ENCODE assay signal across 8 cellular contexts in the genomic region with DNA sequence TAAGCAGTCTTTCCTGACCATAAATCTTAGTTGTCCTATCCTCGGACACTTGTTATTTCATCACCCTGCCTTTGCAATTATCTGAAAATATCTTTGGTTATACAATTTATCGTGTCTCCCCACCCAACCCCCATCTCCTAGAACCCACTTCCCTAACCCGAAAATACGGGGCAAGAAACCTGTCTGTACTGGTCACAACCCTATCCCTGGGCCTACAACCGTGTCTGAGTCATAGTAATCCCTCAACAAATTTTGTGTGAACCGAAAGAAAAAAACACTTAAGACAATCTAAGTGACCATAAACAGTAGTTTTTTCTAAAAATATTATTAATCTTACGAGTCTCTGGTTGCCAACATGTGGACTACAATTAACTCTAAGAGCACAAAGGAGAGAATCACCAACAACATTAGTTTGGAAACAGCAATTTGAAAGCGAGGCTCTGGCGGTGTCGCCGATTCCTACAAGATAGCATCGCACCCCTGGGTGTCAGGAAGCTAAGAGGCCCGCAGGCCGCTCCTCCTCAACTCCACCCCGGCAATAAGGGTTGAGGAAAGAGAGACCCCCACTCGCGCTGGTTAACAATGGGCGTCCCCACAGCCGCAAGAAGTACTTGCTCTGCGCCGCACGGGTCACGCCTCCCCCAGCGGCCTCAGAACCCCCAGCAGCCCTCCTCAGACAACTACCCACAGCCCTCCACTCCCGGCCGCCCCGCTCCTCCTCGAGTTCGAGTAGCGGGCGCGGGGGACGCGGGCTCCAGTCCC. TPM values are rescaled to one million over a fixed set of nuclear protein-coding genes. Genes with fewer than 3 reads are reported as not detected.
A peak's percentile ranks its signal among the peaks of the same experiment; 100 is the strongest.
DNase-seq lines count a peak whose midpoint lies in the region; ATAC-seq and TF ChIP-seq lines count a peak whose summit lies in the region.
"Not testable (repeated sequence)": the region's sequence is repeated elsewhere in the genome, so short reads cannot be mapped to it uniquely, and the experiment has no call there.

No MANE protein-coding gene starts in this region.

- H3K9me3 ChIP-seq in DOHH2 (ENCODE audit: control insufficient read depth, insufficient read depth, low read length); SK-N-SH; gastroesophageal sphincter; mucosa of stomach (ENCODE audit: control insufficient read depth, low read length): not testable (repeated sequence)

- H3K36me3 ChIP-seq in DOHH2 (ENCODE audit: control insufficient read depth, low read length); SK-N-SH (replicated peaks in 1 of 2; ENCODE audit: control insufficient read depth in 1 of 2, insufficient read depth in 2 of 2, low read length in 1 of 2); gastroesophageal sphincter; mucosa of stomach (ENCODE audit: control insufficient read depth, insufficient read depth, low read length): not testable (repeated sequence)

- DNase-seq in SK-N-SH; astrocyte of the spinal cord (ENCODE audit: low read depth, low spot score); stimulated activated naive CD8-positive, alpha-beta T cell treated with anti-CD3 and anti-CD28 coated beads, Interleukin-15, amount 100 ng/mL, for 72 hours: not testable (repeated sequence)

- TF ChIP-seq EP300 in SK-N-SH (IDR thresholded peaks at IDR 0.05; ENCODE audit: borderline replicate concordance in 1 of 2, low read depth in 1 of 2, low read length in 1 of 2); gastroesophageal sphincter (IDR thresholded peaks at IDR 0.05): not testable (repeated sequence)

- not testable (repeated sequence) for TF ChIP-seq RAD21 in SK-N-SH (IDR thresholded peaks at IDR 0.05; ENCODE audit: low read length)

- TF ChIP-seq POLR2A in gastroesophageal sphincter (IDR thresholded peaks at IDR 0.05) = not testable (repeated sequence)

- in situ Hi-C loops in astrocyte of the spinal cord (cut with HindIII; ENCODE audit: low sequenced_read_pairs) = not testable (repeated sequence)

- not testable (repeated sequence) for H3K27ac ChIP-seq in DOHH2 (ENCODE audit: low read depth, low read length)
- H3K27ac ChIP-seq in SK-N-SH (ENCODE audit: low read depth in 2 of 2, low read length in 1 of 2) (peak overlapping the region; percentile 48 to 65), gastroesophageal sphincter (peak overlapping the region; percentile 61 to 86 (median 76))

- peak overlapping the region; percentile 98 to 99 for H3K27ac Mint-ChIP-seq in stimulated activated naive CD8-positive, alpha-beta T cell treated with anti-CD3 and anti-CD28 coated beads, Interleukin-15, amount 100 ng/mL, for 72 hours

- WGBS in SK-N-SH (ENCODE audit: low lambda C conversion rate) = 24% methylated on average over 8 of the region's 34 CpGs
- no CpG with 5 or more reads among the region's 34 CpGs for WGBS in gastroesophageal sphincter (ENCODE audit: low coverage in 1 of 2), 2 donors

- CTCF ChIA-PET in SK-N-SH (lab: Yijun Ruan, JAX) = not testable (repeated sequence)

- POLR2A ChIA-PET in SK-N-SH (lab: Yijun Ruan, JAX) = not testable (repeated sequence)

- H3K4me3 Mint-ChIP-seq in stimulated activated naive CD8-positive, alpha-beta T cell treated with anti-CD3 and anti-CD28 coated beads, Interleukin-15, amount 100 ng/mL, for 72 hours = peak overlapping the region; percentile 95 to 99

- peaks cover 11% of the 10 kb centered on the region for H3K4me1 Mint-ChIP-seq in stimulated activated naive CD8-positive, alpha-beta T cell treated with anti-CD3 and anti-CD28 coated beads, Interleukin-15, amount 100 ng/mL, for 72 hours

- not testable (repeated sequence) for H3F3A ChIP-seq in DOHH2 (ENCODE audit: control insufficient read depth, insufficient read depth); SK-N-SH (replicated peaks; ENCODE audit: insufficient read depth)

- not testable (repeated sequence) for H3K27me3 Mint-ChIP-seq in stimulated activated naive CD8-positive, alpha-beta T cell treated with anti-CD3 and anti-CD28 coated beads, Interleukin-15, amount 100 ng/mL, for 72 hours

- H3K9ac ChIP-seq in SK-N-SH (peak overlapping the region; percentile 80), mucosa of stomach (ENCODE audit: low read length) (peak overlapping the region; percentile 64)

- H3K4me1 ChIP-seq in DOHH2 (ENCODE audit: control insufficient read depth, low read length); SK-N-SH (ENCODE audit: control insufficient read depth in 1 of 2, insufficient read depth in 2 of 2, low read depth in 1 of 2, low read length in 1 of 2); mucosa of stomach (ENCODE audit: control insufficient read depth, insufficient read depth, low read length): not testable (repeated sequence)
- peaks cover 0 to 13% (median 3%) of the 10 kb centered on the region in 3 donors for H3K4me1 ChIP-seq in gastroesophageal sphincter

- ATAC-seq in GM21723 (IDR thresholded peaks at IDR 0.05; ENCODE audit: unreplicated experiment) (peak; percentile 39), HG03442 (IDR thresholded peaks at IDR 0.05; ENCODE audit: unreplicated experiment) (peak; percentile 39), gastroesophageal sphincter (peak; percentile 68)
- peak; percentile 74 for ATAC-seq in stimulated activated naive CD8-positive, alpha-beta T cell treated with anti-CD3 and anti-CD28 coated beads, Interleukin-15, amount 100 ng/mL, for 72 hours

- peak overlapping the region; percentile 67 for H3K4me3 ChIP-seq in DOHH2 (ENCODE audit: low read length)
- H3K4me3 ChIP-seq in SK-N-SH (ENCODE audit: low read depth in 2 of 2, low read length in 1 of 2) = peak overlapping the region; percentile 61 to 70
- H3K4me3 ChIP-seq in astrocyte of the spinal cord (ENCODE audit: low read depth, low read length) = peak overlapping the region; percentile 66
- H3K4me3 ChIP-seq in gastroesophageal sphincter = peak overlapping the region; percentile 74 to 99
- H3K4me3 ChIP-seq in mucosa of stomach (ENCODE audit: low read length) = not testable (repeated sequence)

- H3K27me3 ChIP-seq in DOHH2 (ENCODE audit: control insufficient read depth, low read length); SK-N-SH (ENCODE audit: insufficient read depth); gastroesophageal sphincter; mucosa of stomach (ENCODE audit: control insufficient read depth, insufficient read depth, low read length): not testable (repeated sequence)

- not testable (repeated sequence) for H3K9me2 ChIP-seq in DOHH2 (replicated peaks; ENCODE audit: control insufficient read depth, low read length); SK-N-SH

- TF ChIP-seq CTCF in DOHH2 (IDR thresholded peaks at IDR 0.05; ENCODE audit: low read depth, low read length, poor library complexity, severe bottlenecking); SK-N-SH (IDR thresholded peaks at IDR 0.05); astrocyte of the spinal cord (IDR thresholded peaks at IDR 0.05; ENCODE audit: low read depth, low read length); gastroesophageal sphincter (IDR thresholded peaks at IDR 0.05): not testable (repeated sequence)

- not testable (repeated sequence) for H4K20me1 ChIP-seq in DOHH2 (ENCODE audit: control insufficient read depth, insufficient read depth, low read depth, low read length); SK-N-SH (ENCODE audit: insufficient read depth)

- H3K79me2 ChIP-seq in DOHH2 (ENCODE audit: control insufficient read depth, low read length); SK-N-SH (ENCODE audit: insufficient read depth): not testable (repeated sequence)

- peak overlapping the region; percentile 81; the same call in 1 of the 2 replicates for H2AFZ ChIP-seq in SK-N-SH (ENCODE audit: low read depth)

- H3K4me2 ChIP-seq in DOHH2 (ENCODE audit: low read length) (peak overlapping the region; percentile 54), SK-N-SH (peak overlapping the region; percentile 73)

- not testable (repeated sequence) for H3K9me3 Mint-ChIP-seq in stimulated activated naive CD8-positive, alpha-beta T cell treated with anti-CD3 and anti-CD28 coated beads, Interleukin-15, amount 100 ng/mL, for 72 hours

RNA-seq across cellular contexts. Expression of a gene that starts 0.5 kb away (rescaled TPM):
- polyA plus RNA-seq in SK-N-SH (2012; rRNA removed) = 4.7 and 5.0 TPM in 2 replicates
- 3.9 and 4.1 TPM in 2 replicates for polyA plus RNA-seq in SK-N-SH (2012; cell fraction: cytosol; rRNA removed)
- polyA plus RNA-seq in SK-N-SH (2012; cell fraction: nucleus; rRNA removed) = 13.8 and 14.5 TPM in 2 replicates
- total RNA-seq in gastroesophageal sphincter = 10 to 100 TPM in 2 of 4 donors, 1 to 10 TPM in 2; 3.8 to 17.0 (median 8.4) TPM

RNA-seq across cellular contexts. Expression of a gene that starts 56.7 kb away (rescaled TPM):
- 0.46 and 1.7 TPM in 2 replicates for polyA plus RNA-seq in SK-N-SH (2012; rRNA removed)
- 0.13 and 0.21 TPM in 2 replicates for polyA plus RNA-seq in SK-N-SH (2012; cell fraction: cytosol; rRNA removed)
- polyA plus RNA-seq in SK-N-SH (2012; cell fraction: nucleus; rRNA removed) = 5.7 and 7.0 TPM in 2 replicates
- total RNA-seq in gastroesophageal sphincter = under 1 TPM; 0.40 to 0.81 (median 0.66) TPM
